Comparison of ENCODE assay signal across 29 cellular contexts in the genomic region with DNA sequence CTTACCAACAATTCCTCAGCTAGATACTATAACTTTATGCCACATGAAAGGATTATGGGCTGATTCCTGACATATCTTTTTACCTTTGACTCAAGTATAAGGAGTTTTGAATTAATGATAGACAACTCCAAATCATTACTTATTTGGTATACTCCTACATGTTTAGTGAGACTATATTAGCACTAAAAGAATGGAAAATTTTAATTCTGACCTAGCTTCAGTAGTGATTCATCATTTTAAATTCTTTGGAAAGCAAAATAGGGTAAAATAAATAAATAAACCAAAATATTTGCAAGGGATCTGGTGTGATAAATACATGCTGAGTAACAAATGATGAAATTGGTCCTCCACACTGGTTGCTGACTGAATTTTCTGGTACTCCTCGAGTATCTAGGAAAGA. TPM values are rescaled to one million over a fixed set of nuclear protein-coding genes. Genes with fewer than 3 reads are reported as not detected.
"Had no signal": no experiment of that assay in that cellular context is flagged by ENCODE, and none has a peak within 500 bp of the region (broad histone marks: within the 10 kb centered on the region; RNA-seq: fewer than 3 reads in every experiment).

No MANE protein-coding gene starts in this region.

- H3K4me1 ChIP-seq: left lung, lower lobe of right lung, neural progenitor cell, right atrium auricular region, right lobe of liver, stomach, testis, thyroid gland, transverse colon, upper lobe of left lung, vagina had no signal

- H3K36me3 ChIP-seq: left lung, lower lobe of right lung, neural progenitor cell, neutrophil, ovary, right atrium auricular region, right lobe of liver, stomach, thyroid gland, transverse colon, upper lobe of left lung, vagina had no signal

- H3K9me3 ChIP-seq: left lung, lower lobe of right lung, neutrophil, ovary, right atrium auricular region, right lobe of liver, stomach, testis, thyroid gland, transverse colon, upper lobe of left lung, vagina had no signal

- H3K27ac ChIP-seq: left lung, lower lobe of right lung, neural progenitor cell, neutrophil, ovary, right atrium auricular region, right lobe of liver, skin epidermis, stomach, testis, thyroid gland, transverse colon, upper lobe of left lung, vagina had no signal

- H3K27me3 ChIP-seq: left lung, neural progenitor cell, neutrophil, ovary, right atrium auricular region, right lobe of liver, stomach, testis, thyroid gland, transverse colon, upper lobe of left lung, vagina had no signal

- DNase-seq: hypothalamus; immature natural killer cell; kidney; left colon; left lung; lower lobe of right lung; mesendoderm; naive B cell; natural killer cell; nephron progenitor cell; occipital lobe; ovary; right lobe of liver; stimulated activated CD4-positive, alpha-beta T cell treated with anti-CD3 and anti-CD28 coated beads, Interleukin-12 subunit alpha, Interleukin-12 subunit beta, amount 100 ng/mL, for 4 hours; stimulated activated CD4-positive, alpha-beta T cell treated with anti-CD3 and anti-CD28 coated beads, Interleukin-15, amount 100 ng/mL, for 24 hours; stimulated activated CD4-positive, alpha-beta T cell treated with anti-CD3 and anti-CD28 coated beads, Interleukin-2, amount 100 ng/mL, for 24 hours; stimulated activated CD4-positive, alpha-beta T cell treated with anti-CD3 and anti-CD28 coated beads, Interleukin-4, amount 100 ng/mL, for 1 hour; stimulated activated naive B cell treated with anti-CD40 and anti-IgM and Interleukin-4, amounts not matched to agents 10 μg/mL and 1 μg/mL and 100 μg/mL, for 72 hours; stimulated activated naive CD8-positive, alpha-beta T cell treated with anti-CD3 and anti-CD28 coated beads, Interleukin-15, Interleukin-2, amounts not matched to agents 100 U/mL and 50 U/mL, for 24 hours; stomach; testis; thyroid gland; transverse colon; upper lobe of left lung had no signal

- H3K4me3 ChIP-seq: left lung, lower lobe of right lung, neural progenitor cell, ovary, right atrium auricular region, right lobe of liver, skin epidermis, stomach, testis, thyroid gland, transverse colon, upper lobe of left lung, vagina had no signal

- H3K9ac ChIP-seq: neural progenitor cell had no signal

RNA-seq across cellular contexts. Expression of a gene that starts 42.3 kb away (rescaled TPM):
- total RNA-seq: natural killer cell had no signal
